ENCODE assay signal across 4 cellular contexts in genomic region chr11:69134182-69134581, GRCh38. TPM values are rescaled to one million over a fixed set of nuclear protein-coding genes. Genes with fewer than 3 reads are reported as not detected.
"Had no signal": no experiment of that assay in that cellular context is flagged by ENCODE, and none has a peak within 500 bp of the region (broad histone marks: within the 10 kb centered on the region; RNA-seq: fewer than 3 reads in every experiment).

No MANE protein-coding gene starts in this region.

RNA-seq across cellular contexts. Expression of gene SMIM38, which starts 21.6 kb away (rescaled TPM):
- total RNA-seq: epithelial cell of proximal tubule, left lobe of liver had no signal
- polyA plus RNA-seq: mammary epithelial cell; naive thymus-derived CD4-positive, alpha-beta T cell had no signal
